37 cellular contexts compared by ENCODE assay signal in genomic region chr10:27020243-27020642, GRCh38.
"Had no signal": no experiment of that assay in that cellular context is flagged by ENCODE, and none has a peak within 500 bp of the region (broad histone marks: within the 10 kb centered on the region; RNA-seq: fewer than 3 reads in every experiment).

No MANE protein-coding gene starts in this region.

- H3K9me3 ChIP-seq: adrenal gland, body of pancreas, breast epithelium, Peyer's patch, SJSA1 had no signal

- H3K27ac ChIP-seq: adrenal gland, body of pancreas, breast epithelium, Peyer's patch, SJSA1, VCaP had no signal

- ATAC-seq: activated CD8-positive, alpha-beta memory T cell treated with anti-CD3 and anti-CD28 coated beads, Interleukin-2, amount 10 ng/mL, durations not matched to agents 7 days and 5 days; activated naive CD4-positive, alpha-beta T cell treated with anti-CD3 and anti-CD28 coated beads, Interleukin-2, amount 50 U/mL, for 72 hours; activated T-helper 17 cell treated with anti-CD3 and anti-CD28 coated beads, Interleukin-2, amount 50 U/mL, for 72 hours; body of pancreas; PC-3; SK-N-SH treated with all-trans-retinoic acid at 6 μM for 48 hours; T-cell; T-helper 17 cell had no signal

- H3K4me3 Mint-ChIP-seq: activated CD4-positive, alpha-beta memory T cell treated with anti-CD3 and anti-CD28 coated beads, Interleukin-2, amount 10 ng/mL, durations not matched to agents 7 days and 5 days; activated CD8-positive, alpha-beta memory T cell treated with anti-CD3 and anti-CD28 coated beads, Interleukin-2, amount 10 ng/mL, durations not matched to agents 7 days and 5 days; activated naive CD4-positive, alpha-beta T cell treated with anti-CD3 and anti-CD28 coated beads for 36 hours; activated T-helper 17 cell treated with anti-CD3 and anti-CD28 coated beads, Interleukin-2, amount 50 U/mL, for 72 hours; T-cell; T-helper 17 cell had no signal

- H3K27me3 ChIP-seq: adrenal gland, body of pancreas, breast epithelium, Peyer's patch, SJSA1 had no signal

- H3K36me3 ChIP-seq: breast epithelium had no signal

- H3K27ac Mint-ChIP-seq: activated CD4-positive, alpha-beta memory T cell treated with anti-CD3 and anti-CD28 coated beads, Interleukin-2, amount 10 ng/mL, durations not matched to agents 7 days and 5 days; activated CD8-positive, alpha-beta memory T cell treated with anti-CD3 and anti-CD28 coated beads, Interleukin-2, amount 10 ng/mL, durations not matched to agents 7 days and 5 days; activated naive CD4-positive, alpha-beta T cell treated with anti-CD3 and anti-CD28 coated beads for 36 hours; activated T-helper 17 cell treated with anti-CD3 and anti-CD28 coated beads, Interleukin-2, amount 50 U/mL, for 72 hours; T-cell; T-helper 17 cell had no signal

- H3K9me3 Mint-ChIP-seq: activated CD4-positive, alpha-beta memory T cell treated with anti-CD3 and anti-CD28 coated beads, Interleukin-2, amount 10 ng/mL, durations not matched to agents 7 days and 5 days; activated naive CD4-positive, alpha-beta T cell treated with anti-CD3 and anti-CD28 coated beads for 36 hours; activated naive CD4-positive, alpha-beta T cell treated with anti-CD3 and anti-CD28 coated beads, Interleukin-2, amount 50 U/mL, for 72 hours; activated T-helper 17 cell treated with anti-CD3 and anti-CD28 coated beads, Interleukin-2, amount 50 U/mL, for 72 hours; T-cell had no signal

- H3K27me3 Mint-ChIP-seq: activated CD4-positive, alpha-beta memory T cell treated with anti-CD3 and anti-CD28 coated beads, Interleukin-2, amount 10 ng/mL, durations not matched to agents 7 days and 5 days; activated CD8-positive, alpha-beta memory T cell treated with anti-CD3 and anti-CD28 coated beads, Interleukin-2, amount 10 ng/mL, durations not matched to agents 7 days and 5 days; activated T-helper 17 cell treated with anti-CD3 and anti-CD28 coated beads, Interleukin-2, amount 50 U/mL, for 72 hours; T-cell; T-helper 17 cell had no signal

- DNase-seq: activated CD4-positive, alpha-beta memory T cell treated with anti-CD3 and anti-CD28 coated beads, Interleukin-2, amount 10 ng/mL, durations not matched to agents 7 days and 5 days; activated CD4-positive, alpha-beta T cell treated with anti-CD3 and anti-CD28 coated beads for 1 hour; activated CD4-positive, alpha-beta T cell treated with anti-CD3 and anti-CD28 coated beads for 48 hours; activated CD4-positive, CD25-positive, alpha-beta regulatory T cell; activated CD8-positive, alpha-beta memory T cell treated with anti-CD3 and anti-CD28 coated beads for 24 hours; activated CD8-positive, alpha-beta memory T cell treated with anti-CD3 and anti-CD28 coated beads, Interleukin-2, amount 10 ng/mL, durations not matched to agents 7 days and 5 days; activated CD8-positive, alpha-beta memory T cell treated with anti-CD3 and anti-CD28 coated beads, Interleukin-2, amount 50 U/mL, for 48 hours; activated gamma-delta T cell; activated naive CD4-positive, alpha-beta T cell treated with anti-CD3 and anti-CD28 coated beads for 36 hours; activated T-cell treated with anti-CD3 and anti-CD28 coated beads, Interleukin-2, amount 50 U/mL, for 48 hours; adrenal gland; body of pancreas; caudate nucleus; cerebellar nuclear complex; Kasumi-1; KG1; MM.1S; MV-4-11; NCI-H1092; NCI-H1436 treated with DMSO at 0.1 percent for 48 hours; NCI-H1694 treated with DMSO at 0.1 percent for 48 hours; NCI-H2029; NCI-H345; NCI-H526; NCI-H748 treated with DMSO at 0.1 percent for 48 hours; NK-92 treated with Interleukin-12 subunit alpha and Interleukin-12 subunit beta, amount 100 ng/mL, for 24 hours; PC-3; Peyer's patch; RPMI8226; T-cell; T-helper 17 cell had no signal

- H3K4me1 ChIP-seq: adrenal gland, body of pancreas, breast epithelium, Peyer's patch, SJSA1 had no signal

- H3K4me3 ChIP-seq: adrenal gland, body of pancreas, breast epithelium, Peyer's patch, SJSA1 had no signal
